In the genomic region with DNA sequence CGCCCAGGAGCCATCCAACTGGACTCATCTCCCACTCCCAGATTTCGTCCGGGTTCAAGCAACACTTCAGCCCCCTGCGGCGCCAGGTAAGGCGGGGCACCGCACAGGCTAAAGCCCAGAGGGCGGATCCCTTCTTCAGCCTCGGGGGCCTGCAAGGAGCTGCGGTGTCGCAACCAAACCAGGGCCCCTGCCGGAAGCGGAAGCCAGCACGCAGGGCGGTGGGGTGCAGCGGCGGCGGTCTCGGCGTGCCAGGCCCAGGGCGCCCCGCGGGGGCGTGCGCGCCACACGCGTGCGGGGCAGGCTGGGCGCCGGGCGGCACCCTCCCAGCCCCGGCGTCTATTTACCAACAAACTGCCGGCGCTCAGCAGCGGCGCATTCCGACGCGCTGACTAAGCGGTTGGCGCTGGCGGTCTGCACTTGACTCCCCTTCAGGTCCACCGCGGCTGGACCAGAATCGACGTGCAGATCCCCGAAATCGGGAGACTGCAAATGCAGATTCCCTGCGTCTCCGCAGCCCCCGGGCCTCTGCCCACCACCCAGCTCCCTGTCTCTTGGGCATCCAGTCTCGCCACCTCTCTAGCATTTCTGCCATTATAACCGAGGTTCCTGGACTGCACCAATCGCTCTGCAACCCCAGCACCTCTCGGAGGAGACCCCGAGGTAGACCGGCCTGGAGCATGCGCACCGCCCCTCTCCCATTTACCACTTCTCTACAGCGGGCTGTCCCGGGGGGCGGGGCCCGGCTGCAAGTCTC, we compare ENCODE assay signal across 8 cellular contexts. TPM values are rescaled to one million over a fixed set of nuclear protein-coding genes. Genes with fewer than 3 reads are reported as not detected.
DNase-seq lines count a peak whose midpoint lies in the region; ATAC-seq and TF ChIP-seq lines count a peak whose summit lies in the region.

No MANE protein-coding gene starts in this region.

- no peaks in the 10 kb centered on the region for H3K79me2 ChIP-seq in PC-9 (ENCODE audit: low read depth)

- H3K9me3 Mint-ChIP-seq in activated T-cell treated with anti-CD3 and anti-CD28 coated beads, Interleukin-2, amount 50 U/mL, for 72 hours, result no peaks in the 10 kb centered on the region

- CTCF ChIA-PET in PC-9 (lab: Charles Lee), result no interaction called here

- H3K4me3 ChIP-seq in PC-9, result peak overlapping the region; percentile 52
- peak overlapping the region; percentile 44 for H3K4me3 ChIP-seq in fibroblast of the aortic adventitia (ENCODE audit: low read depth, low read length)
- H3K4me3 ChIP-seq in ovary, result peak overlapping the region; percentile 17
- peak overlapping the region; percentile 1 to 63 (median 58) for H3K4me3 ChIP-seq in upper lobe of left lung

- H3K9me3 ChIP-seq in PC-9 (ENCODE audit: insufficient read depth, low read depth) (no peaks in the 10 kb centered on the region), ovary (no peaks in the 10 kb centered on the region), upper lobe of left lung (no peaks in the 10 kb centered on the region)

- in situ Hi-C loops in G401 (cut with HindIII; ENCODE audit: low sequenced_read_pairs), result no loop called here

- TF ChIP-seq CTCF in PC-9 (conservative IDR thresholded peaks at IDR 0.05), result no peak
- no peak for TF ChIP-seq CTCF in fibroblast of the aortic adventitia (IDR thresholded peaks at IDR 0.05; ENCODE audit: insufficient read depth, low read length)
- TF ChIP-seq CTCF in ovary (IDR thresholded peaks at IDR 0.05), result no peak
- TF ChIP-seq CTCF in upper lobe of left lung (IDR thresholded peaks at IDR 0.05), result peak in 1 of 6 experiments; percentile 19

- peak overlapping the region; percentile 64 for H2AFZ ChIP-seq in PC-9

- peaks cover 81% of the 10 kb centered on the region for H3K27me3 Mint-ChIP-seq in activated T-cell treated with anti-CD3 and anti-CD28 coated beads, Interleukin-2, amount 50 U/mL, for 72 hours (ENCODE audit: low read depth)

- H3K4me3 Mint-ChIP-seq in activated T-cell treated with anti-CD3 and anti-CD28 coated beads, Interleukin-2, amount 50 U/mL, for 72 hours, result peak overlapping the region; percentile 95

- peaks cover 0 to 3% of the 10 kb centered on the region in 2 donors for H3K36me3 Mint-ChIP-seq in activated T-cell treated with anti-CD3 and anti-CD28 coated beads, Interleukin-2, amount 50 U/mL, for 72 hours (ENCODE audit: insufficient read depth in 2 of 2)

- peak; percentile 46 for ATAC-seq in HG03432 (IDR thresholded peaks at IDR 0.05; ENCODE audit: unreplicated experiment)
- peak; percentile 84 to 85 for ATAC-seq in activated T-cell treated with anti-CD3 and anti-CD28 coated beads, Interleukin-2, amount 50 U/mL, for 72 hours (replicated peaks in 1 of 2)
- ATAC-seq in upper lobe of left lung (ENCODE audit: low FRiP score in 2 of 2), result peak; percentile 72 to 85
- ATAC-seq in HG03196 (IDR thresholded peaks at IDR 0.05; ENCODE audit: unreplicated experiment), result no peak

- H3K27me3 ChIP-seq in PC-9 (ENCODE audit: insufficient read depth, low read depth) (peaks cover 70% of the 10 kb centered on the region), ovary (peaks cover 26% of the 10 kb centered on the region), upper lobe of left lung (peaks cover 3 to 90% (median 58%) of the 10 kb centered on the region in 4 donors)

- TF ChIP-seq POLR2A in ovary (IDR thresholded peaks at IDR 0.05) (no peak), upper lobe of left lung (IDR thresholded peaks at IDR 0.05) (no peak)

- peaks cover 27% of the 10 kb centered on the region for H3F3A ChIP-seq in PC-9 (ENCODE audit: insufficient read depth, low read depth)

- no peaks in the 10 kb centered on the region for H3K9me2 ChIP-seq in PC-9 (ENCODE audit: insufficient read depth)

- no peaks in the 10 kb centered on the region for H4K20me1 ChIP-seq in PC-9 (ENCODE audit: insufficient read depth)

- H3K27ac ChIP-seq in PC-9, result no peak overlapping the region
- no peak overlapping the region for H3K27ac ChIP-seq in ovary
- peak overlapping the region in 2 of 4 donors; percentile 56 for H3K27ac ChIP-seq in upper lobe of left lung

- TF ChIP-seq EP300 in ovary (IDR thresholded peaks at IDR 0.05) (no peak), upper lobe of left lung (IDR thresholded peaks at IDR 0.05) (no peak)

- H3K4me1 ChIP-seq in PC-9 (replicated peaks; ENCODE audit: insufficient read depth) (peaks cover 5% of the 10 kb centered on the region; the same call in 1 of the 2 replicates), ovary (ENCODE audit: insufficient read depth) (peaks cover 16% of the 10 kb centered on the region), upper lobe of left lung (peaks cover 37 to 66% (median 48%) of the 10 kb centered on the region in 4 donors)

- intact Hi-C loops in PC-9 (cut with micrococcal nuclease; ENCODE audit: unreplicated experiment), result no loop called here
- intact Hi-C loops in ovary (cut with DNase I), result no loop called here

- H3K36me3 ChIP-seq in PC-9 (ENCODE audit: low read depth) (no peaks in the 10 kb centered on the region), ovary (no peaks in the 10 kb centered on the region), upper lobe of left lung (no peaks in the 10 kb centered on the region)

- H3K4me2 ChIP-seq in PC-9, result peak overlapping the region; percentile 74

- WGBS in ovary, 3 donors, result 1 to 2% (median 2%) methylated on average over 46 to 65 of the region's 65 CpGs
- WGBS in upper lobe of left lung, 2 donors, result 1 to 2% methylated on average over 16 to 41 of the region's 65 CpGs

- peak overlapping the region; percentile 44 for H3K27ac Mint-ChIP-seq in activated T-cell treated with anti-CD3 and anti-CD28 coated beads, Interleukin-2, amount 50 U/mL, for 72 hours

- BruUV-seq in PC-9 (replicated peaks; lab: Mats Ljungman, UMichigan), result TSS peak; percentile 59

- peaks cover 65% of the 10 kb centered on the region for H3K4me1 Mint-ChIP-seq in activated T-cell treated with anti-CD3 and anti-CD28 coated beads, Interleukin-2, amount 50 U/mL, for 72 hours (ENCODE audit: low read depth)

- POLR2A ChIA-PET in PC-9 (lab: Charles Lee; ENCODE audit: unreplicated experiment), result no interaction called here

- DNase-seq in G401 (ENCODE audit: low spot score), result peak; percentile 41
- peak; percentile 77 to 80 for DNase-seq in PC-9
- DNase-seq in activated T-cell treated with anti-CD3 and anti-CD28 coated beads, Interleukin-2, amount 50 U/mL, for 72 hours, result peak; percentile 82 to 83
- peak; percentile 57 for DNase-seq in fibroblast of the aortic adventitia (ENCODE audit: low read depth)
- DNase-seq in ovary, result peak in 3 of 5 donors; percentile 51 to 72 (median 56)
- peak; percentile 83 to 93 for DNase-seq in upper lobe of left lung

RNA-seq across cellular contexts. Expression of gene DLX4, which starts 0.4 kb away (rescaled TPM):
- total RNA-seq in G401 (2014; rRNA removed; shearing (Covaris generic)), result 22.6 and 23.7 TPM in 2 replicates
- 6.2 and 8.8 TPM in 2 replicates for total RNA-seq in PC-9 (2021)
- 1 to 10 TPM; 1.9 to 3.0 TPM for total RNA-seq in activated T-cell treated with anti-CD3 and anti-CD28 coated beads, Interleukin-2, amount 50 U/mL, for 72 hours
- not detected in 2 replicates for total RNA-seq in fibroblast of the aortic adventitia (ENCODE audit: low replicate concordance)
- total RNA-seq in ovary, result under 1 TPM in 1 of 7 donors, not detected in 6; 0.10 TPM
- polyA plus RNA-seq in ovary, result not detected
- total RNA-seq in upper lobe of left lung, result 10 to 100 TPM in 1 of 6 donors, 1 to 10 TPM in 4, under 1 TPM in 1; 0.61 to 12.7 (median 2.5) TPM

RNA-seq across cellular contexts. Expression of gene DLX3, which starts 26.5 kb away (rescaled TPM):
- total RNA-seq in G401 (2014; rRNA removed; shearing (Covaris generic)), result 6.3 and 11.2 TPM in 2 replicates
- total RNA-seq in PC-9 (2021) (1.2 and 2.0 TPM in 2 replicates), fibroblast of the aortic adventitia (ENCODE audit: low replicate concordance) (not detected in 2 replicates), ovary (1 to 10 TPM in 1 of 7 donors, under 1 TPM in 5, not detected in 1; 0.11 to 1.3 (median 0.41) TPM), upper lobe of left lung (under 1 TPM in 4 of 6 donors, not detected in 2; 0.20 to 0.91 (median 0.54) TPM)
- total RNA-seq in activated T-cell treated with anti-CD3 and anti-CD28 coated beads, Interleukin-2, amount 50 U/mL, for 72 hours, result under 1 TPM in 1 of 2 donors, not detected in 1; 0.12 TPM
- under 1 TPM; 0.10 to 0.23 TPM for polyA plus RNA-seq in ovary
